Comparison of ENCODE assay signal across 14 cellular contexts in genomic region chr2:156385242-156385641, GRCh38.
"Had no signal": no experiment of that assay in that cellular context is flagged by ENCODE, and none has a peak within 500 bp of the region (broad histone marks: within the 10 kb centered on the region; RNA-seq: fewer than 3 reads in every experiment).

No MANE protein-coding gene starts in this region.

- H3K9me3 Mint-ChIP-seq: naive thymus-derived CD4-positive, alpha-beta T cell; T-helper 1 cell treated with Interleukin-12 subunit alpha and Interleukin-12 subunit beta and Interleukin-4 antibody, amounts not matched to agents 30 μg/mL and 1 μg/mL, for 36 hours had no signal

- H3K27ac Mint-ChIP-seq: naive thymus-derived CD4-positive, alpha-beta T cell; T-helper 1 cell treated with Interleukin-12 subunit alpha and Interleukin-12 subunit beta and Interleukin-4 antibody, amounts not matched to agents 30 μg/mL and 1 μg/mL, for 36 hours had no signal

- H3K4me3 Mint-ChIP-seq: naive thymus-derived CD4-positive, alpha-beta T cell; T-helper 1 cell treated with Interleukin-12 subunit alpha and Interleukin-12 subunit beta and Interleukin-4 antibody, amounts not matched to agents 30 μg/mL and 1 μg/mL, for 36 hours had no signal

- ATAC-seq: body of pancreas; gastrocnemius medialis; heart right ventricle; naive thymus-derived CD4-positive, alpha-beta T cell; SK-N-SH treated with all-trans-retinoic acid at 6 μM for 48 hours had no signal

- DNase-seq: activated CD4-positive, CD25-positive, alpha-beta regulatory T cell; activated effector memory CD4-positive, alpha-beta T cell treated with anti-CD3 and anti-CD28 coated beads, Interleukin-2, amount 50 U/mL, for 16 hours; amniotic stem cell; body of pancreas; central memory CD4-positive, alpha-beta T cell; effector CD4-positive, alpha-beta T cell; gastrocnemius medialis; heart right ventricle; naive thymus-derived CD4-positive, alpha-beta T cell; retina; SHP77; stomach had no signal
